In the genomic region with DNA sequence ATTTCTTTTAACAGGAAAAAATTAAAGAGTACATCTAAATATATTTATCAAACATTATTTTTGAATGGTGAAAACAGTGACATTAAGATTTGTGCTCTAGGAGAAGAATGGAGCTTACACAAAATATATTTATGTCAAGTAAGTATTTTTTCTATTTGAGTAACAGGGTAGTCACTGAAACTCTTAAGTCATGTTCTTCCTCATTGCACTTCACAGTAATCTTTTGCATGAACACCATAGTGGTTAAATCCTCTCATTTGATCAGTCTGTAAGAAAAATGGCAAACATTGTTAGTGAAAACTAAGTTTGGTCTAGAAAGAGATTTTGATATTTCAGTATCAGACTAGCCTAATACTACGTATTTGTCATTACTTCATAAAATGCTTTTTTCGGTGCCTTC, we compare ENCODE assay signal across 16 cellular contexts. TPM values are rescaled to one million over a fixed set of nuclear protein-coding genes. Genes with fewer than 3 reads are reported as not detected.
DNase-seq lines count a peak whose midpoint lies in the region; ATAC-seq, FAIRE-seq and TF ChIP-seq lines count a peak whose summit lies in the region.
"Had no signal": no experiment of that assay in that cellular context is flagged by ENCODE, and none has a peak within 500 bp of the region (broad histone marks: within the 10 kb centered on the region; RNA-seq: fewer than 3 reads in every experiment).

No MANE protein-coding gene starts in this region.

- ATAC-seq in activated T-helper 17 cell treated with anti-CD3 and anti-CD28 coated beads, Interleukin-2, amount 50 U/mL, for 72 hours (replicated peaks), result peak; percentile 66
- ATAC-seq in HG02870 (IDR thresholded peaks at IDR 0.05; ENCODE audit: unreplicated experiment) (no peak), GM18909 (IDR thresholded peaks at IDR 0.05; ENCODE audit: poor library complexity, unreplicated experiment) (no peak), sciatic nerve (no peak)
- ATAC-seq: HCT116 had no signal

- DNase-seq in CD1c-positive myeloid dendritic cell (ENCODE audit: extremely low spot score) (peak; percentile 10), GM20000 (ENCODE audit: low spot score) (peak; percentile 24), sciatic nerve (ENCODE audit: low spot score) (no peak)
- DNase-seq: ACHN, AML-193, COR-L47, NCI-H1092, NCI-H1694 treated with DMSO at 0.1 percent for 48 hours, NCI-H69, OCI-M1 had no signal

- H3K9me3 Mint-ChIP-seq in activated T-helper 17 cell treated with anti-CD3 and anti-CD28 coated beads, Interleukin-2, amount 50 U/mL, for 72 hours, result no peaks in the 10 kb centered on the region
- H3K9me3 Mint-ChIP-seq: CD14-positive monocyte had no signal

- no peak for TF ChIP-seq CTCF in GM20000 (IDR thresholded peaks at IDR 0.05; ENCODE audit: extremely low read depth, missing control alignments)

- peaks cover 27% of the 10 kb centered on the region for H3K4me1 Mint-ChIP-seq in activated T-helper 17 cell treated with anti-CD3 and anti-CD28 coated beads, Interleukin-2, amount 50 U/mL, for 72 hours

- FAIRE-seq in G401.6 (lab: Jason Lieb, UNC), result peak; percentile 3

- peaks cover 80% of the 10 kb centered on the region for H3K36me3 Mint-ChIP-seq in activated T-helper 17 cell treated with anti-CD3 and anti-CD28 coated beads, Interleukin-2, amount 50 U/mL, for 72 hours (ENCODE audit: low read depth)

- no peak overlapping the region for H3K27ac Mint-ChIP-seq in activated T-helper 17 cell treated with anti-CD3 and anti-CD28 coated beads, Interleukin-2, amount 50 U/mL, for 72 hours
- H3K27ac Mint-ChIP-seq: CD14-positive monocyte had no signal

- intact Hi-C loops in sciatic nerve (cut with DNase I), result no loop called here

- no peaks in the 10 kb centered on the region for H3K27me3 Mint-ChIP-seq in activated T-helper 17 cell treated with anti-CD3 and anti-CD28 coated beads, Interleukin-2, amount 50 U/mL, for 72 hours

- no peak overlapping the region for H3K4me3 Mint-ChIP-seq in activated T-helper 17 cell treated with anti-CD3 and anti-CD28 coated beads, Interleukin-2, amount 50 U/mL, for 72 hours
- H3K4me3 Mint-ChIP-seq: CD14-positive monocyte had no signal

RNA-seq across cellular contexts. Expression of gene GMCL1, which starts 8.1 kb away (rescaled TPM):
- total RNA-seq in activated T-helper 17 cell treated with anti-CD3 and anti-CD28 coated beads, Interleukin-2, amount 50 U/mL, for 72 hours, result 10 to 100 TPM; 20.8 to 24.1 TPM
- 24.4 TPM for total RNA-seq in sciatic nerve

RNA-seq across cellular contexts. Expression of gene SNRNP27, which starts 56.2 kb away (rescaled TPM):
- 10 to 100 TPM; 54.9 to 60.1 TPM for total RNA-seq in activated T-helper 17 cell treated with anti-CD3 and anti-CD28 coated beads, Interleukin-2, amount 50 U/mL, for 72 hours
- total RNA-seq in sciatic nerve, result 46.9 TPM
